In genomic region chr15:70503073-70503745, GRCh38 we compare ENCODE assay signal across 11 cellular contexts.
DNase-seq lines count a peak whose midpoint lies in the region; ATAC-seq and TF ChIP-seq lines count a peak whose summit lies in the region.
"Had no signal": no experiment of that assay in that cellular context is flagged by ENCODE, and none has a peak within 500 bp of the region (broad histone marks: within the 10 kb centered on the region; RNA-seq: fewer than 3 reads in every experiment).

No MANE protein-coding gene starts in this region.

- peak overlapping the region; percentile 91 for H3K4me2 ChIP-seq in BLaER1
- no peak overlapping the region for H3K4me2 ChIP-seq in trophoblast cell (ENCODE audit: low read length)

- H4K20me1 ChIP-seq in BLaER1 = peaks cover 82% of the 10 kb centered on the region

- H3K27me3 ChIP-seq in BLaER1 (peaks cover 66% of the 10 kb centered on the region), trophoblast cell (ENCODE audit: insufficient read depth, low read length) (no peaks in the 10 kb centered on the region)

- H4K8ac ChIP-seq in trophoblast cell (ENCODE audit: low read depth, low read length) = no peak overlapping the region

- H3K4ac ChIP-seq in trophoblast cell (ENCODE audit: low read depth, low read length) = no peak overlapping the region

- peak overlapping the region; percentile 42 for H3K4me3 Mint-ChIP-seq in activated T-helper 1 cell treated with anti-CD3 and anti-CD28 coated beads, Interleukin-12 subunit alpha, Interleukin-12 subunit beta, Interleukin-2, Interleukin-4 antibody, amounts not matched to agents 30 ng/mL and 10 ng/mL and 1 ng/mL, durations not matched to agents 14 hours and 24 hours and 36 hours
- no peak overlapping the region for H3K4me3 Mint-ChIP-seq in progenitor cell of endocrine pancreas (ENCODE audit: low read depth)

- no CpG with 5 or more reads among the region's 8 CpGs for WGBS in trophoblast cell (ENCODE audit: extremely low coverage, insufficient coverage, insufficient read length)

- H3K9ac ChIP-seq in BLaER1 (no peak overlapping the region), trophoblast cell (ENCODE audit: low read length) (no peak overlapping the region)

- H3K36me3 ChIP-seq in BLaER1 (no peaks in the 10 kb centered on the region), trophoblast cell (ENCODE audit: control insufficient read depth in 1 of 2, insufficient read depth in 2 of 2, low read length in 2 of 2) (no peaks in the 10 kb centered on the region)
- H3K36me3 ChIP-seq: thoracic aorta had no signal

- H3K14ac ChIP-seq in trophoblast cell (ENCODE audit: low read length) = no peak overlapping the region

- no peak overlapping the region for H2BK120ac ChIP-seq in trophoblast cell (ENCODE audit: insufficient read depth, low read length, poor library complexity)

- no peak overlapping the region for H2BK12ac ChIP-seq in trophoblast cell (ENCODE audit: low read length)

- no peak overlapping the region for H2BK5ac ChIP-seq in trophoblast cell (ENCODE audit: low read depth, low read length, poor library complexity)

- no peak overlapping the region for H2AFZ ChIP-seq in trophoblast cell (ENCODE audit: insufficient read depth, low read length, poor library complexity)

- no peak overlapping the region for H4K12ac ChIP-seq in trophoblast cell (ENCODE audit: low read depth, low read length)

- peak overlapping the region; percentile 2 for H3K27ac Mint-ChIP-seq in activated T-helper 1 cell treated with anti-CD3 and anti-CD28 coated beads, Interleukin-12 subunit alpha, Interleukin-12 subunit beta, Interleukin-2, Interleukin-4 antibody, amounts not matched to agents 30 ng/mL and 10 ng/mL and 1 ng/mL, durations not matched to agents 14 hours and 24 hours and 36 hours
- H3K27ac Mint-ChIP-seq in progenitor cell of endocrine pancreas = no peak overlapping the region

- H3K79me1 ChIP-seq in trophoblast cell (ENCODE audit: low read length) = no peaks in the 10 kb centered on the region

- H3K36me3 Mint-ChIP-seq in activated T-helper 1 cell treated with anti-CD3 and anti-CD28 coated beads, Interleukin-12 subunit alpha, Interleukin-12 subunit beta, Interleukin-2, Interleukin-4 antibody, amounts not matched to agents 30 ng/mL and 10 ng/mL and 1 ng/mL, durations not matched to agents 14 hours and 24 hours and 36 hours (ENCODE audit: low read depth) = no peaks in the 10 kb centered on the region
- H3K36me3 Mint-ChIP-seq in progenitor cell of endocrine pancreas (ENCODE audit: insufficient read depth) = no peaks in the 10 kb centered on the region

- H3K4me1 Mint-ChIP-seq in activated T-helper 1 cell treated with anti-CD3 and anti-CD28 coated beads, Interleukin-12 subunit alpha, Interleukin-12 subunit beta, Interleukin-2, Interleukin-4 antibody, amounts not matched to agents 30 ng/mL and 10 ng/mL and 1 ng/mL, durations not matched to agents 14 hours and 24 hours and 36 hours (ENCODE audit: low read depth) = peaks cover 67% of the 10 kb centered on the region
- H3K4me1 Mint-ChIP-seq in progenitor cell of endocrine pancreas (ENCODE audit: low read depth) = peaks cover 12% of the 10 kb centered on the region

- H2AK5ac ChIP-seq in trophoblast cell (ENCODE audit: low read length) = no peak overlapping the region

- H3K9me3 Mint-ChIP-seq in activated T-helper 1 cell treated with anti-CD3 and anti-CD28 coated beads, Interleukin-12 subunit alpha, Interleukin-12 subunit beta, Interleukin-2, Interleukin-4 antibody, amounts not matched to agents 30 ng/mL and 10 ng/mL and 1 ng/mL, durations not matched to agents 14 hours and 24 hours and 36 hours = no peaks in the 10 kb centered on the region
- no peaks in the 10 kb centered on the region for H3K9me3 Mint-ChIP-seq in progenitor cell of endocrine pancreas (ENCODE audit: low read depth)

- H3K4me1 ChIP-seq in BLaER1 = peaks cover 51% of the 10 kb centered on the region
- peaks cover 15 to 19% of the 10 kb centered on the region in 2 experiments for H3K4me1 ChIP-seq in trophoblast cell (ENCODE audit: control insufficient read depth in 1 of 2, insufficient read depth in 2 of 2, low read length in 2 of 2)

- H3K23ac ChIP-seq in trophoblast cell (ENCODE audit: low read length) = no peak overlapping the region

- no peak for TF ChIP-seq CTCF in progenitor cell of endocrine pancreas (IDR thresholded peaks at IDR 0.05; ENCODE audit: unreplicated experiment)

- H3K18ac ChIP-seq in trophoblast cell (ENCODE audit: low read length) = no peak overlapping the region

- H3K79me2 ChIP-seq in trophoblast cell (ENCODE audit: control insufficient read depth, insufficient read depth, low read length, poor library complexity) = no peaks in the 10 kb centered on the region

- ATAC-seq in GM18520 (IDR thresholded peaks at IDR 0.05; ENCODE audit: unreplicated experiment) (peak; percentile 27), HG02973 (IDR thresholded peaks at IDR 0.05; ENCODE audit: unreplicated experiment) (peak; percentile 32)

- H3K27me3 Mint-ChIP-seq in activated T-helper 1 cell treated with anti-CD3 and anti-CD28 coated beads, Interleukin-12 subunit alpha, Interleukin-12 subunit beta, Interleukin-2, Interleukin-4 antibody, amounts not matched to agents 30 ng/mL and 10 ng/mL and 1 ng/mL, durations not matched to agents 14 hours and 24 hours and 36 hours (ENCODE audit: insufficient read depth) = peaks cover 14% of the 10 kb centered on the region
- H3K27me3 Mint-ChIP-seq in progenitor cell of endocrine pancreas = peaks cover 48% of the 10 kb centered on the region

- no peak overlapping the region for H4K91ac ChIP-seq in trophoblast cell (ENCODE audit: low read depth, low read length)

- H3K4me3 ChIP-seq in BLaER1 (no peak overlapping the region), trophoblast cell (ENCODE audit: low read depth, low read length) (no peak overlapping the region)
- H3K4me3 ChIP-seq: thoracic aorta had no signal

- no peak overlapping the region for H3K27ac ChIP-seq in BLaER1
- no peak overlapping the region for H3K27ac ChIP-seq in trophoblast cell (ENCODE audit: low read depth, low read length)
- H3K27ac ChIP-seq: epithelial cell of prostate, thoracic aorta had no signal

- DNase-seq in activated T-helper 1 cell treated with anti-CD3 and anti-CD28 coated beads, Interleukin-12 subunit alpha, Interleukin-12 subunit beta, Interleukin-2, Interleukin-4 antibody, amounts not matched to agents 30 ng/mL and 10 ng/mL and 1 ng/mL, durations not matched to agents 14 hours and 24 hours and 36 hours (ENCODE audit: low spot score) = no peak
- DNase-seq in trophoblast cell = no peak
- DNase-seq in progenitor cell of endocrine pancreas (ENCODE audit: low spot score, unreplicated experiment) = no peak
- DNase-seq in NK-92 treated with Interleukin-12 subunit alpha and Interleukin-12 subunit beta, amount 100 ng/mL, for 24 hours (lab: John Stamatoyannopoulos, UW) = no peak
- DNase-seq in amygdala (lab: John Stamatoyannopoulos, UW) = no peak
- DNase-seq: stimulated activated CD4-positive, alpha-beta T cell treated with anti-CD3 and anti-CD28 coated beads, Interleukin-2, amount 100 ng/mL, for 48 hours had no signal

- no peaks in the 10 kb centered on the region; the same call in 1 of the 2 replicates for H3K9me3 ChIP-seq in BLaER1
- peaks cover 3% of the 10 kb centered on the region for H3K9me3 ChIP-seq in trophoblast cell (ENCODE audit: insufficient read depth, low read depth, low read length)
- H3K9me3 ChIP-seq: thoracic aorta had no signal

- intact Hi-C loops in activated T-helper 1 cell treated with anti-CD3 and anti-CD28 coated beads, Interleukin-12 subunit alpha, Interleukin-12 subunit beta, Interleukin-2, Interleukin-4 antibody, amounts not matched to agents 30 ng/mL and 10 ng/mL and 1 ng/mL, durations not matched to agents 14 hours and 24 hours and 36 hours (cut with micrococcal nuclease) = no loop called here
